In genomic region chr7:55514546-55515265, GRCh38 we compare ENCODE assay signal across 1 cellular context.
TF ChIP-seq lines count a peak whose summit lies in the region.

No MANE protein-coding gene starts in this region.

TF ChIP-seq in SK-N-SH, 30 proteins besides CTCF, POLR2A, EP300 and RAD21 (continued from another document):
- TF ChIP-seq CHD2 (IDR thresholded peaks at IDR 0.05; ENCODE audit: low read length, partially characterized antibody) (no peak), RXRA (IDR thresholded peaks at IDR 0.05; ENCODE audit: borderline replicate concordance, low read depth) (no peak), ZBTB33 (IDR thresholded peaks at IDR 0.05; ENCODE audit: borderline replicate concordance, low read depth) (no peak), PBX3 (IDR thresholded peaks at IDR 0.05) (no peak), REST (IDR thresholded peaks at IDR 0.05; ENCODE audit: low read depth, low read length) (no peak), SIN3A (IDR thresholded peaks at IDR 0.05; ENCODE audit: borderline replicate concordance, low read depth, low read length) (no peak), USF1 (IDR thresholded peaks at IDR 0.05; ENCODE audit: borderline replicate concordance, low read depth) (no peak), GATA2 (CRISPR knock-in tag; IDR thresholded peaks at IDR 0.05) (no peak), TCF12 (IDR thresholded peaks at IDR 0.05) (no peak), ELF1 (IDR thresholded peaks at IDR 0.05) (no peak)
- TF ChIP-seq, protein P1, sequence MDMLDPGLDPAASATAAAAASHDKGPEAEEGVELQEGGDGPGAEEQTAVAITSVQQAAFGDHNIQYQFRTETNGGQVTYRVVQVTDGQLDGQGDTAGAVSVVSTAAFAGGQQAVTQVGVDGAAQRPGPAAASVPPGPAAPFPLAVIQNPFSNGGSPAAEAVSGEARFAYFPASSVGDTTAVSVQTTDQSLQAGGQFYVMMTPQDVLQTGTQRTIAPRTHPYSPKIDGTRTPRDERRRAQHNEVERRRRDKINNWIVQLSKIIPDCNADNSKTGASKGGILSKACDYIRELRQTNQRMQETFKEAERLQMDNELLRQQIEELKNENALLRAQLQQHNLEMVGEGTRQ (IDR thresholded peaks at IDR 0.05; ENCODE audit: borderline replicate concordance, low read depth, low read length): no peak
